11 cellular contexts compared by ENCODE assay signal in genomic region chr21:45072963-45073300, GRCh38. TPM values are rescaled to one million over a fixed set of nuclear protein-coding genes. Genes with fewer than 3 reads are reported as not detected.
DNase-seq lines count a peak whose midpoint lies in the region; ATAC-seq and TF ChIP-seq lines count a peak whose summit lies in the region.
"Had no signal": no experiment of that assay in that cellular context is flagged by ENCODE, and none has a peak within 500 bp of the region (broad histone marks: within the 10 kb centered on the region; RNA-seq: fewer than 3 reads in every experiment).

No MANE protein-coding gene starts in this region.

- in situ Hi-C loops in ACHN (cut with HindIII; ENCODE audit: low pct_ligation_motif_present, low pct_unique_long_range_greater_than_20kb, low sequenced_read_pairs) = no loop called here

- intact Hi-C loops in prostate gland (cut with DNase I) = loop anchor here (5.0 kb wide), 1 partner anchor 39 kb away; no protein-coding TSS in a partner anchor
- intact Hi-C loops in head of caudate nucleus (cut with DNase I) = no loop called here

- no peak overlapping the region for H3K27ac Mint-ChIP-seq in brain

- H3K4me3 Mint-ChIP-seq in brain = peak overlapping the region in 4 of 5 experiments; percentile 43 to 97 (median 94)

- peak; percentile 73 for DNase-seq in H7
- no peak for DNase-seq in prostate gland (ENCODE audit: low spot score)
- DNase-seq in head of caudate nucleus = no peak
- DNase-seq in ACHN = no peak
- DNase-seq: activated CD8-positive, alpha-beta memory T cell treated with anti-CD3 and anti-CD28 coated beads for 24 hours; effector memory CD8-positive, alpha-beta T cell; hippocampal formation; lower lobe of right lung had no signal

- H3K36me3 Mint-ChIP-seq in brain = no peaks in the 10 kb centered on the region

- H3K27me3 Mint-ChIP-seq in brain = peaks cover 24% of the 10 kb centered on the region
- H3K27me3 Mint-ChIP-seq: effector memory CD8-positive, alpha-beta T cell had no signal

- TF ChIP-seq POLR2A in prostate gland (IDR thresholded peaks at IDR 0.05) = no peak

- H3K4me3 ChIP-seq in H7 (ENCODE audit: insufficient read depth, low read depth, low read length) = no peak overlapping the region
- peak overlapping the region in 1 of 2 donors; percentile 99 for H3K4me3 ChIP-seq in prostate gland

- no peak for ATAC-seq in GM19463 (IDR thresholded peaks at IDR 0.05; ENCODE audit: unreplicated experiment)
- ATAC-seq: effector memory CD8-positive, alpha-beta T cell had no signal

- no peak for TF ChIP-seq CTCF in C4-2B (conservative IDR thresholded peaks at IDR 0.05)
- no peak for TF ChIP-seq CTCF in brain (conservative IDR thresholded peaks at IDR 0.05)
- no peak for TF ChIP-seq CTCF in prostate gland (IDR thresholded peaks at IDR 0.05)

- peak overlapping the region; percentile 94 for H3K27ac ChIP-seq in C4-2B
- peak overlapping the region; percentile 89 to 96 for H3K27ac ChIP-seq in prostate gland

- peaks cover 26% of the 10 kb centered on the region for H3K4me1 Mint-ChIP-seq in brain

- H3K9me3 ChIP-seq in prostate gland = no peaks in the 10 kb centered on the region
- H3K9me3 ChIP-seq: lower lobe of right lung had no signal

- no peaks in the 10 kb centered on the region for H3K36me3 ChIP-seq in H7 (replicated peaks; ENCODE audit: control insufficient read depth, insufficient read depth, low read length)
- H3K36me3 ChIP-seq in prostate gland = no peaks in the 10 kb centered on the region
- H3K36me3 ChIP-seq: lower lobe of right lung had no signal

- no peaks in the 10 kb centered on the region for H3K9me3 Mint-ChIP-seq in brain
- H3K9me3 Mint-ChIP-seq: effector memory CD8-positive, alpha-beta T cell had no signal

- peaks cover 12% of the 10 kb centered on the region for H3K27me3 ChIP-seq in H7 (ENCODE audit: control insufficient read depth, insufficient read depth, low read length)
- no peaks in the 10 kb centered on the region for H3K27me3 ChIP-seq in prostate gland (replicated peaks; ENCODE audit: insufficient read depth)

- no peaks in the 10 kb centered on the region for H3K4me1 ChIP-seq in prostate gland (replicated peaks)

- 81% methylated on average over 21 of the region's 21 CpGs for WGBS in prostate gland

RNA-seq across cellular contexts. Expression of gene ADARB1, which starts 1.4 kb away (rescaled TPM):
- 5.5 and 8.0 TPM in 2 replicates for total RNA-seq in H7 (2014; rRNA removed; shearing (Covaris generic))
- 10.9 TPM for polyA plus RNA-seq in brain (ENCODE audit: insufficient read depth, low read depth, low replicate concordance)
- 10 to 100 TPM; 21.0 to 30.9 TPM for total RNA-seq in prostate gland
